Comparison of ENCODE assay signal across 20 cellular contexts in genomic region chr3:127013196-127013595, GRCh38.
"Had no signal": no experiment of that assay in that cellular context is flagged by ENCODE, and none has a peak within 500 bp of the region (broad histone marks: within the 10 kb centered on the region; RNA-seq: fewer than 3 reads in every experiment).

No MANE protein-coding gene starts in this region.

- H3K27ac ChIP-seq: coronary artery, gastrocnemius medialis, left lung, neural progenitor cell, parathyroid adenoma, right lobe of liver, stomach, upper lobe of left lung had no signal

- H3K4me1 Mint-ChIP-seq: nephron had no signal

- H3K4me3 Mint-ChIP-seq: effector memory CD8-positive, alpha-beta T cell; mesothelial cell of epicardium; naive B cell; nephron; stimulated activated naive B cell treated with anti-CD40 and anti-IgM and Interleukin-4, amounts not matched to agents 10 μg/mL and 1 μg/mL and 100 μg/mL, for 72 hours had no signal

- H3K4me3 ChIP-seq: coronary artery, gastrocnemius medialis, left lung, mucosa of descending colon, neural progenitor cell, right lobe of liver, stomach, tibial artery, upper lobe of left lung had no signal

- ATAC-seq: effector memory CD8-positive, alpha-beta T cell; gastrocnemius medialis; left lung; mucosa of descending colon; stimulated activated naive B cell treated with anti-CD40 and anti-IgM and Interleukin-4, amounts not matched to agents 10 μg/mL and 1 μg/mL and 100 μg/mL, for 72 hours had no signal

- H3K36me3 ChIP-seq: neural progenitor cell had no signal

- H3K4me1 ChIP-seq: gastrocnemius medialis, left lung, neural progenitor cell, parathyroid adenoma, right lobe of liver, upper lobe of left lung had no signal

- DNase-seq: effector memory CD8-positive, alpha-beta T cell; gastrocnemius medialis; left lung; mesenchymal stem cell; mucosa of descending colon; naive B cell; right lobe of liver; small intestine; stimulated activated CD4-positive, alpha-beta T cell treated with anti-CD3 and anti-CD28 coated beads, Interleukin-15, amount 100 ng/mL, for 24 hours; stimulated activated CD4-positive, alpha-beta T cell treated with anti-CD3 and anti-CD28 coated beads, Interleukin-2, amount 100 ng/mL, for 48 hours; stimulated activated naive B cell treated with anti-CD40 and anti-IgM and Interleukin-4, amounts not matched to agents 10 μg/mL and 1 μg/mL and 100 μg/mL, for 72 hours; stomach; tibial artery; upper lobe of left lung had no signal

- H3K9me3 Mint-ChIP-seq: effector memory CD8-positive, alpha-beta T cell; mesothelial cell of epicardium; naive B cell; nephron; neural progenitor cell; stimulated activated naive B cell treated with anti-CD40 and anti-IgM and Interleukin-4, amounts not matched to agents 10 μg/mL and 1 μg/mL and 100 μg/mL, for 72 hours had no signal

- H3K27me3 Mint-ChIP-seq: effector memory CD8-positive, alpha-beta T cell; naive B cell; progenitor cell of endocrine pancreas; stimulated activated naive B cell treated with anti-CD40 and anti-IgM and Interleukin-4, amounts not matched to agents 10 μg/mL and 1 μg/mL and 100 μg/mL, for 72 hours had no signal

- H3K9me3 ChIP-seq: gastrocnemius medialis, left lung, mucosa of descending colon, right lobe of liver, stomach, tibial artery, upper lobe of left lung had no signal

- H3K27me3 ChIP-seq: gastrocnemius medialis, left lung, neural progenitor cell, right lobe of liver, stomach, tibial artery, upper lobe of left lung had no signal

- H3K27ac Mint-ChIP-seq: mesothelial cell of epicardium; nephron; neural progenitor cell; progenitor cell of endocrine pancreas; stimulated activated naive B cell treated with anti-CD40 and anti-IgM and Interleukin-4, amounts not matched to agents 10 μg/mL and 1 μg/mL and 100 μg/mL, for 72 hours had no signal
